In the genomic region with DNA sequence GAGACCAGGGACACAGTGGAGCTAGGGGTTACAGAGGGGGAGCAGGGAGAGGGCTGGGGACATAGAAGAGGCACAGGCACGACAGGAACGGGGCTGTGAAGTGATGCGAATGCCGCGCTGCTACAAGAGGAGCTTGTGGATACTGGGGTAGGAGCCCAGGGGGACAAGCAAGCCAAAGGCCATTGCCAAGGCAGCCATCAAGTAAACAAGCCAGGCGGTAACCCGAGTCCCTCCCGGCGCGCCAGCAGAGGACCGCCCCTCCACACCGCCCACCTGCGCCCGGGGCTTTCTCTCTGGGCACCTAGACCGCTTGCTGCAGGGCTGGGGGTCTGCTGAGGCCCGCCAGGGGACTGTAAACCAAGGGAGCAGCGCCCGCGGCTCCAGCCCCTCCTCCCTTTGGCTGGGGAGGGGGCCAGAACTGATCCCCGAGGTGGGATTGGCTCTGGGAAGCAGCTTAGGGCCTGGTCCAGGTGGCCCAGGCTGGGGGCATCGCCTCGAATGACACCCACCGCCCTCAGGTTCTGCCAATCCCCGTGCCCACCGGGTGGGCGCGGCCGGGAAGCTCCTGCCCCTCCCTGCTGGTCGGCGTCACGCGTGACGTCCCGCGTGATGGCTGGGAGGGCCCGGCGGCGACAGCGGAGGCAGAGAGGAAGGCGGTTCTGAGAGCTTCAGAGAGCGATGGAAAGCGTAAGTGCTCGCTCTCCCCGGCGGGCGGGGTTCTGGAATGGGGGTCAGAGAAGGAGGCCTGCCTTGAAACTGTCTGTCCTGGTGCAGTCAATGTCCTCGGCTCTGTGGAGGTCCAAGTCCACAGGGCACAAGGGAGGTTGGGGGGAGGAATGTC, we compare ENCODE assay signal across 1 cellular context.
TF ChIP-seq lines count a peak whose summit lies in the region.

No MANE protein-coding gene starts in this region.

TF ChIP-seq in HEK293T, 16 proteins besides CTCF, POLR2A, EP300 and RAD21 (continued from another document):
- TF ChIP-seq, protein P1, sequence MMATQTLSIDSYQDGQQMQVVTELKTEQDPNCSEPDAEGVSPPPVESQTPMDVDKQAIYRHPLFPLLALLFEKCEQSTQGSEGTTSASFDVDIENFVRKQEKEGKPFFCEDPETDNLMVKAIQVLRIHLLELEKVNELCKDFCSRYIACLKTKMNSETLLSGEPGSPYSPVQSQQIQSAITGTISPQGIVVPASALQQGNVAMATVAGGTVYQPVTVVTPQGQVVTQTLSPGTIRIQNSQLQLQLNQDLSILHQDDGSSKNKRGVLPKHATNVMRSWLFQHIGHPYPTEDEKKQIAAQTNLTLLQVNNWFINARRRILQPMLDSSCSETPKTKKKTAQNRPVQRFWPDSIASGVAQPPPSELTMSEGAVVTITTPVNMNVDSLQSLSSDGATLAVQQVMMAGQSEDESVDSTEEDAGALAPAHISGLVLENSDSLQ (IDR thresholded peaks at IDR 0.05) = no peak
- TF ChIP-seq HDGF (IDR thresholded peaks at IDR 0.05; ENCODE audit: borderline replicate concordance) (no peak), CTBP1 (IDR thresholded peaks at IDR 0.05; ENCODE audit: borderline replicate concordance) (no peak), ZNF384 (IDR thresholded peaks at IDR 0.05) (no peak), FOXM1 (IDR thresholded peaks at IDR 0.05; ENCODE audit: borderline replicate concordance) (no peak), ELF4 (IDR thresholded peaks at IDR 0.05) (no peak), BHLHE40 (IDR thresholded peaks at IDR 0.05; ENCODE audit: borderline replicate concordance) (no peak), NFRKB (IDR thresholded peaks at IDR 0.05) (no peak), FOXK2 (IDR thresholded peaks at IDR 0.05) (no peak)
